8 cellular contexts compared by ENCODE assay signal in the genomic region with DNA sequence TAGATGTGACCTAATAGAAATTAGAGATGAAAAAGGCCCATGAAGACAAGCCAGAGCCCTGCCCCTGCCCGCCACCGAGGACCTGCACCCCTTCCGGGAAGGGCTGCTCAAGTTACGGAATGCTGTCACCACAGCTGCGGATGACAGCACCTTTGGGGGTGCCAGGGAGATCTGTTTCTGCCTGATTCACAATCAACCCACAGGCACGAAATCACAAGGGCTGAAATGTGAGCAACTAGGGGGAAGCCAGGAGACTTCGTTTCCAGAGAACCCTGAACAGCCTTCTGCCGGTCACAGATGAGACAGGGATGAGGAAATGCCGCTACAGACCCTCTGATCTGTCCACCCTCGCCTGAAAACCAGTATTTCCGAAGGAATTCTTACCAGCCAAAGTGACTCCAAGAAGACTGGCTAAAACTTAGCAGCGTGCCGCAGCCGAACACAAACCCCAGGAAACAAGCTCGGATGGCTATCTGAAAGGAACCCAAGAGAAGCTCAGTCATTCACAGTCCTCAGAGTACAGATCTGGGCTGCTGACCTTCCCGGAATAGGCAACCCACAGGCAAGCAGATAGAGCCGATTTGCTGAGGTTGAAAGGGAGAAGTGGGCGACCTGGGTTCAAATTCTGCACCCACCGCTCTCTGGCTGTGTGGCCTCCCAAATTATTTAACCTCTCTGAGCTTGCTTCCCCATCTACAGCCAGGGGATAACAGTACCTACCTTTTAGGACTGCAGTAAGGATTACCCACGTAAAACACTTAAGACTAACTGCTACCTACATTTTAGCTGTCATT. TPM values are rescaled to one million over a fixed set of nuclear protein-coding genes. Genes with fewer than 3 reads are reported as not detected.
DNase-seq lines count a peak whose midpoint lies in the region; ATAC-seq and TF ChIP-seq lines count a peak whose summit lies in the region.

No MANE protein-coding gene starts in this region.

- H3K27me3 ChIP-seq in AG04450 (ENCODE audit: control insufficient read depth, insufficient read depth, low read length), result peaks cover 10% of the 10 kb centered on the region
- no peaks in the 10 kb centered on the region for H3K27me3 ChIP-seq in ascending aorta
- H3K27me3 ChIP-seq in right lobe of liver, result no peaks in the 10 kb centered on the region
- no peaks in the 10 kb centered on the region for H3K27me3 ChIP-seq in uterus

- intact Hi-C loops in ascending aorta (cut with DNase I) (no loop called here), right lobe of liver (cut with DNase I) (no loop called here), uterus (cut with DNase I; ENCODE audit: low total_unique reads) (no loop called here)

- TF ChIP-seq CTCF in AG04450 (IDR thresholded peaks at IDR 0.05; ENCODE audit: low read depth, low read length) (no peak), ascending aorta (IDR thresholded peaks at IDR 0.05) (no peak), right lobe of liver (IDR thresholded peaks at IDR 0.05) (no peak), uterus (IDR thresholded peaks at IDR 0.05) (no peak)

- peak; percentile 3 for ATAC-seq in HG03159 (IDR thresholded peaks at IDR 0.05; ENCODE audit: unreplicated experiment)
- ATAC-seq in right lobe of liver, result no peak
- ATAC-seq in HG03196 (IDR thresholded peaks at IDR 0.05; ENCODE audit: unreplicated experiment), result no peak
- ATAC-seq in HG03342 (IDR thresholded peaks at IDR 0.05; ENCODE audit: unreplicated experiment), result no peak

- H3K27ac ChIP-seq in AG04450 (ENCODE audit: low read depth, low read length) (no peak overlapping the region), ascending aorta (no peak overlapping the region), right lobe of liver (peak overlapping the region in 1 of 3 donors; percentile 69), uterus (peak overlapping the region in 1 of 2 donors; percentile 25)

- H3K9me3 ChIP-seq in AG04450 (ENCODE audit: control insufficient read depth, insufficient read depth, low read length), result peaks cover 4% of the 10 kb centered on the region; the same call in 1 of the 2 replicates
- no peaks in the 10 kb centered on the region for H3K9me3 ChIP-seq in ascending aorta
- H3K9me3 ChIP-seq in right lobe of liver, result no peaks in the 10 kb centered on the region
- H3K9me3 ChIP-seq in uterus, result no peaks in the 10 kb centered on the region

- 56% methylated on average over 13 of the region's 20 CpGs for WGBS in right lobe of liver (ENCODE audit: insufficient coverage, low coverage, low lambda C conversion rate, missing lambda C conversion rate)

- no peak for DNase-seq in AG04450 (ENCODE audit: low read depth, low spot score)
- DNase-seq in ascending aorta (ENCODE audit: low spot score in 2 of 2), result no peak
- DNase-seq in right lobe of liver, result no peak
- no peak for DNase-seq in uterus
- DNase-seq in mesenteric fat pad (ENCODE audit: low spot score), result no peak

- H3K4me1 ChIP-seq in ascending aorta (peaks cover 2 to 9% of the 10 kb centered on the region in 2 donors), right lobe of liver (peaks cover 0 to 9% (median 0%) of the 10 kb centered on the region in 4 donors), uterus (peaks cover 7 to 12% of the 10 kb centered on the region in 2 donors)

- H3K36me3 ChIP-seq in ascending aorta (peaks cover 4 to 36% of the 10 kb centered on the region in 2 donors), right lobe of liver (peaks cover 0 to 36% (median 15%) of the 10 kb centered on the region in 4 donors), uterus (no peaks in the 10 kb centered on the region)

- TF ChIP-seq POLR2A in right lobe of liver (IDR thresholded peaks at IDR 0.05), result no peak
- no peak for TF ChIP-seq POLR2A in uterus (IDR thresholded peaks at IDR 0.05)

- CTCF ChIA-PET in AG04450 (lab: Charles Lee), result interaction anchor here (0.9 to 1.0 kb wide), 2 partner anchors 11 to 30 kb away, joined by 3 to 7 read pairs; no protein-coding TSS in a partner anchor

- H3K4me3 ChIP-seq in AG04450 (ENCODE audit: low read depth, low read length) (peak overlapping the region; percentile 82), ascending aorta (peak overlapping the region; percentile 78 to 89), right lobe of liver (peak overlapping the region; percentile 67 to 86 (median 75)), uterus (peak overlapping the region; percentile 41 to 52)

- POLR2A ChIA-PET in AG04450 (lab: Yijun Ruan, JAX), result no interaction called here

RNA-seq across cellular contexts. Expression of a gene that starts 1.1 kb away (rescaled TPM):
- polyA plus RNA-seq in AG04450 (2011; rRNA removed), result 59.3 and 65.3 TPM in 2 replicates
- 54.5 and 58.4 TPM in 2 replicates for polyA minus RNA-seq in AG04450 (2011; rRNA and poly(A)+ RNA removed)
- total RNA-seq in ascending aorta (96.7 TPM), right lobe of liver (10 to 100 TPM; 15.9 to 28.5 (median 20.4) TPM), uterus (10 to 100 TPM; 15.6 to 87.4 (median 57.7) TPM), mesenteric fat pad (72.9 TPM)

RNA-seq across cellular contexts. Expression of a gene that starts 9.3 kb away (rescaled TPM):
- polyA plus RNA-seq in AG04450 (2011; rRNA removed), result not detected in 2 replicates
- not detected in 2 replicates for polyA minus RNA-seq in AG04450 (2011; rRNA and poly(A)+ RNA removed)
- total RNA-seq in ascending aorta (not detected), right lobe of liver (not detected), uterus (not detected), mesenteric fat pad (not detected)

RNA-seq across cellular contexts. Expression of a gene that starts 26.2 kb away (rescaled TPM):
- polyA plus RNA-seq in AG04450 (2011; rRNA removed), result 4.7 and 6.1 TPM in 2 replicates
- 5.3 and 7.0 TPM in 2 replicates for polyA minus RNA-seq in AG04450 (2011; rRNA and poly(A)+ RNA removed)
- total RNA-seq in ascending aorta (24.3 TPM), right lobe of liver (10 to 100 TPM in 1 of 6 experiments, 1 to 10 TPM in 5; 1.5 to 34.6 (median 6.6) TPM), uterus (10 to 100 TPM in 2 of 4 donors, 1 to 10 TPM in 2; 5.6 to 22.1 (median 10.3) TPM), mesenteric fat pad (32.3 TPM)

RNA-seq across cellular contexts. Expression of a gene that starts 28.8 kb away (rescaled TPM):
- polyA plus RNA-seq in AG04450 (2011; rRNA removed), result 7.2 and 8.7 TPM in 2 replicates
- 8.1 and 10.9 TPM in 2 replicates for polyA minus RNA-seq in AG04450 (2011; rRNA and poly(A)+ RNA removed)
- total RNA-seq in ascending aorta, result 81.1 TPM
- 10 to 100 TPM in 5 of 6 experiments, 1 to 10 TPM in 1; 8.4 to 20.5 (median 14.4) TPM for total RNA-seq in right lobe of liver
- total RNA-seq in uterus, result 10 to 100 TPM in 3 of 4 donors, 1 to 10 TPM in 1; 2.1 to 41.1 (median 20.5) TPM
- 14.7 TPM for total RNA-seq in mesenteric fat pad

RNA-seq across cellular contexts. Expression of a gene that starts 35.3 kb away (rescaled TPM):
- 283 and 393 TPM in 2 replicates for polyA plus RNA-seq in AG04450 (2011; rRNA removed)
- polyA minus RNA-seq in AG04450 (2011; rRNA and poly(A)+ RNA removed), result 36.3 and 49.0 TPM in 2 replicates
- total RNA-seq in ascending aorta (88.8 TPM), right lobe of liver (100 to 1,000 TPM in 4 of 6 experiments, 10 to 100 TPM in 2; 45.4 to 156 (median 134) TPM), uterus (100 to 1,000 TPM; 140 to 543 (median 252) TPM), mesenteric fat pad (264 TPM)
